ENCODE assay signal across 16 cellular contexts in the genomic region with DNA sequence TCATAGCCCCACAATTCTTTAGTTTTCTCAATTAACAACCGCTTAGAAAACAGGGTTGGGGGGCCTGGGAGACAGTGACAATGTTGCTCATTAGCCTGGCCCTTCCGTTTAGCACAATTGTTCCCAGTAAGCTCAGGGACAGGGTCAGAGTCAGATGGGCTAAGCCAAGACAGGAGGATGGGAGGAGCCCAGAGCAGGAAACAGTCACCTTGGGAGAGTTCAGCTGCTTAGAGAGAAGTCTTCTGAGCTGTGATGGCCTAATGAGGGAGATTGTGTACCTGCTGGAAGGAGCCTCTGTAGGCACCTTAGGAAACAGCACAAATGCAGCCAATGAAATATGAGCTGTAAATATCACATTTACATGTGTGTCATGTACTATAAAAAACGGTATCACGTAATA. TPM values are rescaled to one million over a fixed set of nuclear protein-coding genes. Genes with fewer than 3 reads are reported as not detected.
DNase-seq lines count a peak whose midpoint lies in the region; ATAC-seq and TF ChIP-seq lines count a peak whose summit lies in the region.
"Had no signal": no experiment of that assay in that cellular context is flagged by ENCODE, and none has a peak within 500 bp of the region (broad histone marks: within the 10 kb centered on the region; RNA-seq: fewer than 3 reads in every experiment).

No MANE protein-coding gene starts in this region.

- H3K23ac ChIP-seq in trophoblast cell (ENCODE audit: low read length): no peak overlapping the region

- H2BK5ac ChIP-seq in trophoblast cell (ENCODE audit: low read depth, low read length, poor library complexity): peak overlapping the region; percentile 55

- H3K14ac ChIP-seq in trophoblast cell (ENCODE audit: low read length): peak overlapping the region; percentile 5

- H2BK120ac ChIP-seq in trophoblast cell (ENCODE audit: insufficient read depth, low read length, poor library complexity): peak overlapping the region; percentile 54

- CTCF ChIA-PET in WTC11 (lab: Charles Lee): interaction anchor here (1.1 to 1.2 kb wide), 2 partner anchors 20 to 74 kb away, joined by 3 to 4 read pairs; no protein-coding TSS in a partner anchor

- H3K9ac ChIP-seq in trophoblast cell (ENCODE audit: low read length): no peak overlapping the region

- peaks cover 39% of the 10 kb centered on the region for H3K27me3 Mint-ChIP-seq in activated CD4-positive, alpha-beta T cell treated with anti-CD3 and anti-CD28 coated beads, Interleukin-2, amount 10 ng/mL, durations not matched to agents 24 days and 14 days
- no peaks in the 10 kb centered on the region; the same call in 1 of the 2 replicates for H3K27me3 Mint-ChIP-seq in WTC11 (ENCODE audit: low read depth)

- H3K4ac ChIP-seq in trophoblast cell (ENCODE audit: low read depth, low read length): peak overlapping the region; percentile 1

- peaks cover 13% of the 10 kb centered on the region for H3K4me1 Mint-ChIP-seq in activated CD4-positive, alpha-beta T cell treated with anti-CD3 and anti-CD28 coated beads, Interleukin-2, amount 10 ng/mL, durations not matched to agents 24 days and 14 days
- peaks cover 84% of the 10 kb centered on the region for H3K4me1 Mint-ChIP-seq in WTC11

- H3K4me3 ChIP-seq in trophoblast cell (ENCODE audit: low read depth, low read length) (no peak overlapping the region), testis (no peak overlapping the region)

- H3K18ac ChIP-seq in trophoblast cell (ENCODE audit: low read length): no peak overlapping the region

- H4K91ac ChIP-seq in trophoblast cell (ENCODE audit: low read depth, low read length): peak overlapping the region; percentile 57

- no peaks in the 10 kb centered on the region for H3K36me3 Mint-ChIP-seq in activated CD4-positive, alpha-beta T cell treated with anti-CD3 and anti-CD28 coated beads, Interleukin-2, amount 10 ng/mL, durations not matched to agents 24 days and 14 days (ENCODE audit: low read depth)
- H3K36me3 Mint-ChIP-seq in WTC11: peaks cover 11% of the 10 kb centered on the region

- H4K8ac ChIP-seq in trophoblast cell (ENCODE audit: low read depth, low read length): peak overlapping the region; percentile 0

- peak overlapping the region; percentile 42 for H3K27ac Mint-ChIP-seq in activated CD4-positive, alpha-beta T cell treated with anti-CD3 and anti-CD28 coated beads, Interleukin-2, amount 10 ng/mL, durations not matched to agents 24 days and 14 days
- H3K27ac Mint-ChIP-seq in WTC11: peak overlapping the region; percentile 70; the same call in 1 of the 2 replicates

- peaks cover 58% of the 10 kb centered on the region for H3K79me1 ChIP-seq in trophoblast cell (ENCODE audit: low read length)

- POLR2A ChIA-PET in WTC11 (lab: Charles Lee): interaction anchor here (0.6 kb wide), 1 partner anchor 987 kb away, joined by 3 read pairs; no protein-coding TSS in a partner anchor

- ATAC-seq in WTC11 (peak; percentile 11; the same call in 1 of the 2 replicates), HG03457 (IDR thresholded peaks at IDR 0.05; ENCODE audit: unreplicated experiment) (no peak), HG03439 (IDR thresholded peaks at IDR 0.05; ENCODE audit: unreplicated experiment) (no peak)
- ATAC-seq: esophagus mucosa, heart left ventricle, left lung had no signal

- peaks cover 14% of the 10 kb centered on the region for H3K79me2 ChIP-seq in trophoblast cell (ENCODE audit: control insufficient read depth, insufficient read depth, low read length, poor library complexity)

- no peak for TF ChIP-seq POLR2A in testis (IDR thresholded peaks at IDR 0.05)

- peak overlapping the region; percentile 56 for H3K4me3 Mint-ChIP-seq in activated CD4-positive, alpha-beta T cell treated with anti-CD3 and anti-CD28 coated beads, Interleukin-2, amount 10 ng/mL, durations not matched to agents 24 days and 14 days
- H3K4me3 Mint-ChIP-seq in WTC11: peak overlapping the region; percentile 63

- H3K9me3 ChIP-seq in trophoblast cell (ENCODE audit: insufficient read depth, low read depth, low read length) (peaks cover 10% of the 10 kb centered on the region), testis (no peaks in the 10 kb centered on the region)
- H3K9me3 ChIP-seq: heart left ventricle, left lung had no signal

- H2AFZ ChIP-seq in trophoblast cell (ENCODE audit: insufficient read depth, low read length, poor library complexity): no peak overlapping the region

- no peak for TF ChIP-seq CTCF in WTC11 (IDR thresholded peaks at IDR 0.05)
- no peak for TF ChIP-seq CTCF in testis (IDR thresholded peaks at IDR 0.05)

- peak overlapping the region; percentile 53 for H2BK12ac ChIP-seq in trophoblast cell (ENCODE audit: low read length)

- H3K4me1 ChIP-seq in trophoblast cell (ENCODE audit: control insufficient read depth in 1 of 2, insufficient read depth in 2 of 2, low read length in 2 of 2): peaks cover 24 to 32% of the 10 kb centered on the region in 2 experiments
- no peaks in the 10 kb centered on the region for H3K4me1 ChIP-seq in testis
- H3K4me1 ChIP-seq: left lung had no signal

- peak overlapping the region; percentile 90 for H3K27ac ChIP-seq in trophoblast cell (ENCODE audit: low read depth, low read length)
- H3K27ac ChIP-seq in testis: no peak overlapping the region
- H3K27ac ChIP-seq: coronary artery, heart left ventricle, left lung, skin epidermis had no signal

- peak overlapping the region; percentile 1 for H2AK5ac ChIP-seq in trophoblast cell (ENCODE audit: low read length)

- H3K27me3 ChIP-seq in trophoblast cell (ENCODE audit: insufficient read depth, low read length) (no peaks in the 10 kb centered on the region), testis (no peaks in the 10 kb centered on the region)

- H3K9me3 Mint-ChIP-seq in activated CD4-positive, alpha-beta T cell treated with anti-CD3 and anti-CD28 coated beads, Interleukin-2, amount 10 ng/mL, durations not matched to agents 24 days and 14 days: no peaks in the 10 kb centered on the region
- H3K9me3 Mint-ChIP-seq in WTC11: peaks cover 21% of the 10 kb centered on the region

- H3K36me3 ChIP-seq in trophoblast cell (ENCODE audit: control insufficient read depth in 1 of 2, insufficient read depth in 2 of 2, low read length in 2 of 2) (no peaks in the 10 kb centered on the region), testis (ENCODE audit: low read depth, missing control alignments) (no peaks in the 10 kb centered on the region)
- H3K36me3 ChIP-seq: heart left ventricle, left lung had no signal

- intact Hi-C loops in activated CD4-positive, alpha-beta T cell treated with anti-CD3 and anti-CD28 coated beads, Interleukin-2, amount 10 ng/mL, durations not matched to agents 24 days and 14 days (cut with micrococcal nuclease): loop anchor here (5.0 kb wide), 1 partner anchor 38 kb away; no protein-coding TSS in a partner anchor
- intact Hi-C loops in testis (cut with DNase I; ENCODE audit: low total_unique reads): no loop called here

- H4K12ac ChIP-seq in trophoblast cell (ENCODE audit: low read depth, low read length): no peak overlapping the region

- no peak for DNase-seq in activated CD4-positive, alpha-beta T cell treated with anti-CD3 and anti-CD28 coated beads, Interleukin-2, amount 10 ng/mL, durations not matched to agents 24 days and 14 days
- no peak for DNase-seq in activated CD4-positive, alpha-beta T cell treated with anti-CD3 and anti-CD28 coated beads, Interleukin-2, amount 50 U/mL, for 4 hours
- DNase-seq in WTC11 (ENCODE audit: low spot score) (no peak), globus pallidus (ENCODE audit: low spot score) (peak; percentile 8), trophoblast cell (no peak), testis (no peak)
- DNase-seq: ACHN; heart left ventricle; left lung; stimulated activated naive CD4-positive, alpha-beta T cell treated with Interleukin-2 at 50 U/mL for 16 hours had no signal

- WGBS in trophoblast cell (ENCODE audit: extremely low coverage, insufficient coverage, insufficient read length): no CpG with 5 or more reads among the region's 4 CpGs
- 66 to 73% methylated on average over 4 of the region's 4 CpGs for WGBS in testis, 2 donors

- no peak overlapping the region for H3K4me2 ChIP-seq in trophoblast cell (ENCODE audit: low read length)

TF ChIP-seq in WTC11, 78 proteins besides CTCF, POLR2A, EP300 and RAD21 (continues in another document):
- TF ChIP-seq MLX (CRISPR knock-in tag; IDR thresholded peaks at IDR 0.05) (no peak), ZNF671 (CRISPR knock-in tag; IDR thresholded peaks at IDR 0.05) (no peak), CDX4 (CRISPR knock-in tag; IDR thresholded peaks at IDR 0.05; ENCODE audit: borderline replicate concordance) (no peak)
- TF ChIP-seq, protein P1, sequence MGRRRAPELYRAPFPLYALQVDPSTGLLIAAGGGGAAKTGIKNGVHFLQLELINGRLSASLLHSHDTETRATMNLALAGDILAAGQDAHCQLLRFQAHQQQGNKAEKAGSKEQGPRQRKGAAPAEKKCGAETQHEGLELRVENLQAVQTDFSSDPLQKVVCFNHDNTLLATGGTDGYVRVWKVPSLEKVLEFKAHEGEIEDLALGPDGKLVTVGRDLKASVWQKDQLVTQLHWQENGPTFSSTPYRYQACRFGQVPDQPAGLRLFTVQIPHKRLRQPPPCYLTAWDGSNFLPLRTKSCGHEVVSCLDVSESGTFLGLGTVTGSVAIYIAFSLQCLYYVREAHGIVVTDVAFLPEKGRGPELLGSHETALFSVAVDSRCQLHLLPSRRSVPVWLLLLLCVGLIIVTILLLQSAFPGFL (CRISPR knock-in tag; IDR thresholded peaks at IDR 0.05; ENCODE audit: borderline replicate concordance): no peak

RNA-seq across cellular contexts. Expression of gene SVOPL, which starts 35.9 kb away (rescaled TPM):
- total RNA-seq in activated CD4-positive, alpha-beta T cell treated with anti-CD3 and anti-CD28 coated beads, Interleukin-2, amount 10 ng/mL, durations not matched to agents 24 days and 14 days: not detected in 2 replicates
- total RNA-seq in WTC11 (2021) (1.9 to 2.7 TPM (median 2.2 TPM) in 3 replicates), testis (1 to 10 TPM; 1.1 to 1.7 TPM)
- polyA plus RNA-seq in trophoblast cell (2013): 1.1 and 1.4 TPM in 2 replicates
- 4.0 TPM for polyA plus RNA-seq in testis (ENCODE audit: insufficient read depth, low read depth, low replicate concordance)
- total RNA-seq: esophagus mucosa, G401 had no signal
- polyA plus RNA-seq: heart left ventricle had no signal
